In the genomic region with DNA sequence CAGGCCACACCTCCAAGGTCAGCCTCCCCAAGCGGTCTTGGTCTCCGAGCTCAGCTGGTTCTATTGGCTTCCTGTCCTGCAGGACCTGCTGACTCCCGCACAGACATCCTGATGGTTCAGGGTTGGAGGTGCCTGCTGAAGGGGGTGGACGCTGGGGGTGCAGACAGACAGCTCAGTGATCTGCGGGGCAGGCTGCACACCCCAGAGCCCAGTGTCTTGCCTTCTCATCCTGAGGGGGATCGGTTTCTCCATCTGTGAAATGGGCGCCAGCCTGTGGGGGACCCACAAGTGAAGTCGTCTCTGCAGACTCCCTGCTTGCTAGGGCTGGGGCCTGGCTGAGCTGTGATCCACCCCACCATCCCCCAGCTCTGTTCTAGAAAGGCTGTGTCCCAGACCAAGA, we compare ENCODE assay signal across 1 cellular context.
TF ChIP-seq lines count a peak whose summit lies in the region.

No MANE protein-coding gene starts in this region.

TF ChIP-seq in HepG2, 621 proteins besides CTCF, POLR2A, EP300 and RAD21:
- no peak for TF ChIP-seq SP1 (IDR thresholded peaks at IDR 0.05)
- no peak for TF ChIP-seq SP1 (CRISPR knock-in tag; IDR thresholded peaks at IDR 0.05)
- no peak for TF ChIP-seq ZNF644 (CRISPR knock-in tag; IDR thresholded peaks at IDR 0.05; ENCODE audit: low read depth)
- no peak for TF ChIP-seq MTF1 (CRISPR knock-in tag; IDR thresholded peaks at IDR 0.05)
- no peak for TF ChIP-seq FOXO1 (CRISPR knock-in tag; IDR thresholded peaks at IDR 0.05)
- peak; percentile 91 for TF ChIP-seq ZNF629 (CRISPR knock-in tag; conservative IDR thresholded peaks at IDR 0.05)
- peak; percentile 48; the same call in 1 of the 2 replicates for TF ChIP-seq ZMYM3 (CRISPR knock-in tag; IDR thresholded peaks at IDR 0.05)
- no peak for TF ChIP-seq ARID2 (CRISPR knock-in tag; IDR thresholded peaks at IDR 0.05; ENCODE audit: borderline replicate concordance)
